In genomic region chr7:1025747-1026581, GRCh38 we compare ENCODE assay signal across 13 cellular contexts. TPM values are rescaled to one million over a fixed set of nuclear protein-coding genes. Genes with fewer than 3 reads are reported as not detected.
DNase-seq lines count a peak whose midpoint lies in the region; ATAC-seq and FAIRE-seq lines count a peak whose summit lies in the region.
"Had no signal": no experiment of that assay in that cellular context is flagged by ENCODE, and none has a peak within 500 bp of the region (broad histone marks: within the 10 kb centered on the region; RNA-seq: fewer than 3 reads in every experiment).

No MANE protein-coding gene starts in this region.

- H3K36me3 Mint-ChIP-seq in dendritic cell treated with granulocyte-macrophage colony-stimulating factor and Interleukin-4, amounts not matched to agents 40 ng/mL and 50 ng/mL, for 4 days (ENCODE audit: low read depth), result peaks cover 65% of the 10 kb centered on the region

- peak overlapping the region; percentile 5 for H3K4me3 Mint-ChIP-seq in dendritic cell treated with granulocyte-macrophage colony-stimulating factor and Interleukin-4, amounts not matched to agents 40 ng/mL and 50 ng/mL, for 4 days

- no peak overlapping the region for H3K27ac Mint-ChIP-seq in dendritic cell treated with granulocyte-macrophage colony-stimulating factor and Interleukin-4, amounts not matched to agents 40 ng/mL and 50 ng/mL, for 4 days

- no peaks in the 10 kb centered on the region for H3K27me3 Mint-ChIP-seq in dendritic cell treated with granulocyte-macrophage colony-stimulating factor and Interleukin-4, amounts not matched to agents 40 ng/mL and 50 ng/mL, for 4 days

- DNase-seq in Right ventricle myocardium inferior (ENCODE audit: missing footprints) (peak; percentile 48), cardiac septum (ENCODE audit: low spot score) (no peak), NCI-H2196 treated with DMSO at 0.1 percent for 48 hours (lab: John Stamatoyannopoulos, UW; ENCODE audit: unreplicated experiment) (peak; percentile 41), urothelium cell line (ENCODE audit: low spot score) (no peak)
- DNase-seq in stimulated activated CD4-positive, alpha-beta T cell treated with anti-CD3 and anti-CD28 coated beads, Interleukin-2, amount 100 ng/mL, for 48 hours, result no peak
- DNase-seq: activated naive CD4-positive, alpha-beta T cell treated with Interleukin-2 at 50 U/mL for 16 hours; stimulated activated CD8-positive, alpha-beta memory T cell treated with anti-CD3 and anti-CD28 coated beads, Interleukin-4, amount 100 ng/mL, for 48 hours had no signal

- ATAC-seq in Right ventricle myocardium inferior (no peak), HG03175 (IDR thresholded peaks at IDR 0.05; ENCODE audit: unreplicated experiment) (no peak), GM18907 (IDR thresholded peaks at IDR 0.05; ENCODE audit: unreplicated experiment) (no peak)

- H3K4me1 Mint-ChIP-seq in dendritic cell treated with granulocyte-macrophage colony-stimulating factor and Interleukin-4, amounts not matched to agents 40 ng/mL and 50 ng/mL, for 4 days (ENCODE audit: low read depth), result peaks cover 74% of the 10 kb centered on the region

- intact Hi-C loops in Right ventricle myocardium inferior (cut with DNase I), result loop anchor here (5.0 kb wide), 1 partner anchor 36 kb away; no protein-coding TSS in a partner anchor
- intact Hi-C loops in cardiac septum (cut with DNase I), result loop anchor here (5.0 kb wide), 1 partner anchor 36 kb away; no protein-coding TSS in a partner anchor
- intact Hi-C loops in dendritic cell treated with granulocyte-macrophage colony-stimulating factor and Interleukin-4, amounts not matched to agents 40 ng/mL and 50 ng/mL, for 4 days (cut with micrococcal nuclease), result loop anchor here (5.0 kb wide), 1 partner anchor 36 kb away; no protein-coding TSS in a partner anchor

- peak; percentile 69 for FAIRE-seq in urothelium cell line (lab: Jason Lieb, UNC)
- FAIRE-seq: islet of Langerhans had no signal

- peaks cover 9% of the 10 kb centered on the region for H3K9me3 Mint-ChIP-seq in dendritic cell treated with granulocyte-macrophage colony-stimulating factor and Interleukin-4, amounts not matched to agents 40 ng/mL and 50 ng/mL, for 4 days

RNA-seq across cellular contexts. Expression of gene GPR146, which starts 18.4 kb away (rescaled TPM):
- total RNA-seq in Right ventricle myocardium inferior, result 30.6 TPM
- total RNA-seq in cardiac septum, result 12.6 TPM

RNA-seq across cellular contexts. Expression of gene CYP2W1, which starts 43.0 kb away (rescaled TPM):
- total RNA-seq in Right ventricle myocardium inferior, result not detected
- total RNA-seq in cardiac septum, result not detected
- total RNA-seq: renal cortical epithelial cell; T-helper 2 cell treated with Interferon-gamma antibody and Interleukin-4, amounts not matched to agents 100 ng/mL and 5 ng/mL, for 36 hours had no signal

RNA-seq across cellular contexts. Expression of gene COX19, which starts 50.6 kb away (rescaled TPM):
- total RNA-seq in Right ventricle myocardium inferior (8.2 TPM), cardiac septum (7.3 TPM)

Comparison
In these comparisons a context has a peak if more than half of its experiments do, and no peak if none do; other contexts are left out.
1. DNase-seq: peak in Right ventricle myocardium inferior (single experiment) and NCI-H2196 treated with DMSO at 0.1 percent for 48 hours (single experiment); none in cardiac septum (single experiment), urothelium cell line (single experiment) and stimulated activated CD4-positive, alpha-beta T cell treated with anti-CD3 and anti-CD28 coated beads, Interleukin-2, amount 100 ng/mL, for 48 hours (0 of 2).